22 cellular contexts compared by ENCODE assay signal in the genomic region with DNA sequence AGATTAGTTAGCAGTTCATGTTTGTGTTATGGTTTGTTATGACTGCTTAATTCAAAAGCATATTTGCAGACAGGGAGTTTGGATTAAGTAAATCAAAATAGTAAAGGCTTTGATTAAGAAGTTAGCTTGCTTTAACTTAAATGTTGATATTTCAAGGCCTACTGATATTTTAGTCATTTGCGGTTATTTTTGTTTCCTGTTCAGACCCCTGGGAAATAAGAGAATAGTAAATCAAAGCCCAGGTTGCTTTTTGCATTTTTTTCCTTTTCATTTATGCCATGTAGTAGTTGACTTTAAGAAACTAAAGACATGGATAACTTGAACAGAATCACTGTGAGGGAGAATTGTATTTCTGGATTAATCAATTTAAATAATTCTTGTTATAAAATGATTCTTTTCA.
"Had no signal": no experiment of that assay in that cellular context is flagged by ENCODE, and none has a peak within 500 bp of the region (broad histone marks: within the 10 kb centered on the region; RNA-seq: fewer than 3 reads in every experiment).

No MANE protein-coding gene starts in this region.

- H3K4me1 ChIP-seq: adrenal gland, lower lobe of right lung, upper lobe of right lung had no signal

- H3K4me3 Mint-ChIP-seq: activated CD4-positive, alpha-beta T cell treated with anti-CD3 and anti-CD28 coated beads for 36 hours; activated T-helper 1 cell treated with anti-CD3 and anti-CD28 coated beads, Interleukin-12 subunit alpha, Interleukin-12 subunit beta, Interleukin-2, Interleukin-4 antibody, amounts not matched to agents 30 ng/mL and 10 ng/mL and 1 ng/mL, durations not matched to agents 14 hours and 24 hours and 36 hours; dendritic cell treated with granulocyte-macrophage colony-stimulating factor and Interleukin-4, amounts not matched to agents 40 ng/mL and 50 ng/mL, for 4 days; natural killer cell treated with Interleukin-12 subunit alpha and Interleukin-12 subunit beta and Interleukin-15 and Interleukin-18, amount 100 ng/mL, for 72 hours; stimulated activated effector memory CD8-positive, alpha-beta T cell treated with anti-CD3 and anti-CD28 coated beads, Interleukin-12 subunit alpha, Interleukin-12 subunit beta, amount 100 ng/mL, for 72 hours; T-helper 2 cell treated with Interferon-gamma antibody and Interleukin-4, amounts not matched to agents 5 μg/mL and 100 μg/mL, for 36 hours had no signal

- H3K9me3 ChIP-seq: adrenal gland, lower lobe of right lung, neutrophil, pancreas, upper lobe of right lung had no signal

- H3K36me3 ChIP-seq: adrenal gland, lower lobe of right lung, neutrophil, pancreas, upper lobe of right lung had no signal

- H3K36me3 Mint-ChIP-seq: activated naive CD4-positive, alpha-beta T cell treated with anti-CD3 and anti-CD28 coated beads, Interleukin-2, amount 50 U/mL, for 72 hours; natural killer cell treated with Interleukin-12 subunit alpha and Interleukin-12 subunit beta and Interleukin-15 and Interleukin-18, amount 100 ng/mL, for 72 hours; stimulated activated effector memory CD8-positive, alpha-beta T cell treated with anti-CD3 and anti-CD28 coated beads, Interleukin-12 subunit alpha, Interleukin-12 subunit beta, amount 100 ng/mL, for 72 hours had no signal

- H3K4me2 ChIP-seq: hepatocyte had no signal

- H3K27me3 ChIP-seq: adrenal gland, hepatocyte, neutrophil, pancreas, upper lobe of right lung had no signal

- H3K27me3 Mint-ChIP-seq: activated CD4-positive, alpha-beta T cell treated with anti-CD3 and anti-CD28 coated beads for 36 hours; dendritic cell treated with granulocyte-macrophage colony-stimulating factor and Interleukin-4, amounts not matched to agents 40 ng/mL and 50 ng/mL, for 4 days; natural killer cell treated with Interleukin-12 subunit alpha and Interleukin-12 subunit beta and Interleukin-15 and Interleukin-18, amount 100 ng/mL, for 72 hours had no signal

- DNase-seq: activated CD4-positive, alpha-beta T cell treated with anti-CD3 and anti-CD28 coated beads for 36 hours; activated CD4-positive, alpha-beta T cell treated with anti-CD3 and anti-CD28 coated beads, Interleukin-2, amount 50 U/mL, for 48 hours; activated gamma-delta T cell treated with Interleukin-2 at 50 U/mL for 16 hours; activated T-cell treated with anti-CD3 and anti-CD28 coated beads for 4 hours; adrenal gland; effector CD8-positive, alpha-beta T cell; islet precursor cell; left colon; lower lobe of right lung; stimulated activated CD4-positive, alpha-beta T cell treated with anti-CD3 and anti-CD28 coated beads, Interleukin-4, amount 100 ng/mL, for 24 hours; upper lobe of right lung had no signal

- H3K27ac Mint-ChIP-seq: activated CD4-positive, alpha-beta T cell treated with anti-CD3 and anti-CD28 coated beads for 36 hours; activated naive CD4-positive, alpha-beta T cell treated with anti-CD3 and anti-CD28 coated beads, Interleukin-2, amount 50 U/mL, for 72 hours; activated T-helper 1 cell treated with anti-CD3 and anti-CD28 coated beads, Interleukin-12 subunit alpha, Interleukin-12 subunit beta, Interleukin-2, Interleukin-4 antibody, amounts not matched to agents 30 ng/mL and 10 ng/mL and 1 ng/mL, durations not matched to agents 14 hours and 24 hours and 36 hours; dendritic cell treated with granulocyte-macrophage colony-stimulating factor and Interleukin-4, amounts not matched to agents 40 ng/mL and 50 ng/mL, for 4 days; natural killer cell treated with Interleukin-12 subunit alpha and Interleukin-12 subunit beta and Interleukin-15 and Interleukin-18, amount 100 ng/mL, for 72 hours; stimulated activated effector memory CD8-positive, alpha-beta T cell treated with anti-CD3 and anti-CD28 coated beads, Interleukin-12 subunit alpha, Interleukin-12 subunit beta, amount 100 ng/mL, for 72 hours; T-helper 2 cell treated with Interferon-gamma antibody and Interleukin-4, amounts not matched to agents 5 μg/mL and 100 μg/mL, for 36 hours had no signal

- H3K4me3 ChIP-seq: adrenal gland, hepatocyte, lower lobe of right lung, pancreas, upper lobe of right lung had no signal

- H3K79me2 ChIP-seq: hepatocyte had no signal

- H3K27ac ChIP-seq: adrenal gland, hepatocyte, lower lobe of right lung, neutrophil, pancreas, upper lobe of right lung had no signal

- H2AFZ ChIP-seq: hepatocyte had no signal

- H3K9me3 Mint-ChIP-seq: activated naive CD4-positive, alpha-beta T cell treated with anti-CD3 and anti-CD28 coated beads, Interleukin-2, amount 50 U/mL, for 72 hours; activated T-helper 1 cell treated with anti-CD3 and anti-CD28 coated beads, Interleukin-12 subunit alpha, Interleukin-12 subunit beta, Interleukin-2, Interleukin-4 antibody, amounts not matched to agents 30 ng/mL and 10 ng/mL and 1 ng/mL, durations not matched to agents 14 hours and 24 hours and 36 hours; dendritic cell treated with granulocyte-macrophage colony-stimulating factor and Interleukin-4, amounts not matched to agents 40 ng/mL and 50 ng/mL, for 4 days; natural killer cell treated with Interleukin-12 subunit alpha and Interleukin-12 subunit beta and Interleukin-15 and Interleukin-18, amount 100 ng/mL, for 72 hours; stimulated activated effector memory CD8-positive, alpha-beta T cell treated with anti-CD3 and anti-CD28 coated beads, Interleukin-12 subunit alpha, Interleukin-12 subunit beta, amount 100 ng/mL, for 72 hours; T-helper 2 cell treated with Interferon-gamma antibody and Interleukin-4, amounts not matched to agents 5 μg/mL and 100 μg/mL, for 36 hours had no signal

- ATAC-seq: activated CD4-positive, alpha-beta T cell treated with anti-CD3 and anti-CD28 coated beads for 36 hours; activated naive CD4-positive, alpha-beta T cell treated with anti-CD3 and anti-CD28 coated beads, Interleukin-2, amount 50 U/mL, for 72 hours; esophagus mucosa; left colon; natural killer cell treated with Interleukin-12 subunit alpha and Interleukin-12 subunit beta and Interleukin-15 and Interleukin-18, amount 100 ng/mL, for 72 hours; sciatic nerve had no signal
